In the genomic region with DNA sequence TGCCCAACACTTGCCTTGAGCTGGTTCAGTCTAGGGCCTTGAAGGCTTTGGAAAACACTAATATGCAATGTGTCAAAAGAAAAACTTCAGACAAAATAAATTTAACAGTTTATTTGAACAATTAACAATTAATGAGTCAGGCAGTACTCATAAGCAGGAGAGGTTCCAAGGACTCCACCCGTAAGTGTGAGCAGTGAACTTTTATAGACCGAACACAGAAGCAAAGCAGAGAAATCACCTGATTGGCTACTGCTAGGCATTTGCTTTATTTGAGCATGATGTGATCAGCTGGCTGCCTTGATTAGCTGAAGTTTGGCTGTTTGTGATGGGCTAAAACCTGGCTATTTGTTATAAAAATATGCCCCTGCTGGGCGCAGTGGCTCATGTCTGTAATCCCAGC, we compare ENCODE assay signal across 1 cellular context.
A peak's percentile ranks its signal among the peaks of the same experiment; 100 is the strongest.
TF ChIP-seq lines count a peak whose summit lies in the region.

No MANE protein-coding gene starts in this region.

TF ChIP-seq in HCT116, 20 proteins besides CTCF, POLR2A, EP300 and RAD21:
- no peak for TF ChIP-seq CEBPB (IDR thresholded peaks at IDR 0.05; ENCODE audit: low read depth)
- peak; percentile 67 for TF ChIP-seq FOSL1 (IDR thresholded peaks at IDR 0.05; ENCODE audit: low read depth)
- TF ChIP-seq SRF (IDR thresholded peaks at IDR 0.05; ENCODE audit: low read depth) = 0 out of 2 replicates have a peak, but pooled peaks have one; percentile 16
